Comparison of ENCODE assay signal across 8 cellular contexts in genomic region chr16:14070877-14071575, GRCh38. TPM values are rescaled to one million over a fixed set of nuclear protein-coding genes. Genes with fewer than 3 reads are reported as not detected.
A peak's percentile ranks its signal among the peaks of the same experiment; 100 is the strongest.
DNase-seq lines count a peak whose midpoint lies in the region; ATAC-seq lines count a peak whose summit lies in the region.

TSS of gene MRTFB (plus strand) at chr16:14071319. CDS start at chr16:14140607, 69,288 bp downstream.

- DNase-seq in NCI-H345 treated with DMSO at 0.1 percent for 48 hours (lab: John Stamatoyannopoulos, UW; ENCODE audit: unreplicated experiment): peak; percentile 77
- DNase-seq in activated CD4-positive, alpha-beta T cell treated with anti-CD3 and anti-CD28 coated beads, Interleukin-2, amount 10 ng/mL, durations not matched to agents 7 days and 5 days: peak; percentile 79
- peak; percentile 62 for DNase-seq in cortex of kidney (lab: John Stamatoyannopoulos, UW)
- DNase-seq in left lobe of liver (ENCODE audit: low spot score): peak; percentile 90
- peak; percentile 67 for DNase-seq in stimulated activated CD4-positive, alpha-beta T cell treated with anti-CD3 and anti-CD28 coated beads, Interleukin-2, amount 100 ng/mL, for 4 hours (ENCODE audit: low read depth)

- H3K4me3 ChIP-seq in ACC112 (ENCODE audit: low read depth, low read length): peak within 1 kb of the TSS; percentile 94

- H3K79me2 ChIP-seq in ACC112 (ENCODE audit: control insufficient read depth, insufficient read depth, low read length, unreplicated experiment): peaks cover 20% of the 10 kb centered on the region

- H3K27ac Mint-ChIP-seq in activated CD4-positive, alpha-beta T cell treated with anti-CD3 and anti-CD28 coated beads, Interleukin-2, amount 10 ng/mL, durations not matched to agents 7 days and 5 days: peak within 1 kb of the TSS; percentile 89

- peak within 1 kb of the TSS; percentile 30; the same call in 1 of the 2 replicates for H3K27ac ChIP-seq in ACC112 (ENCODE audit: low read depth, low read length)

- no peaks in the 10 kb centered on the region for H3K9me3 Mint-ChIP-seq in activated CD4-positive, alpha-beta T cell treated with anti-CD3 and anti-CD28 coated beads, Interleukin-2, amount 10 ng/mL, durations not matched to agents 7 days and 5 days

- peaks cover 4% of the 10 kb centered on the region for H3K36me3 Mint-ChIP-seq in activated CD4-positive, alpha-beta T cell treated with anti-CD3 and anti-CD28 coated beads, Interleukin-2, amount 10 ng/mL, durations not matched to agents 7 days and 5 days (ENCODE audit: low read depth)

- no peaks in the 10 kb centered on the region for H3K36me3 ChIP-seq in ACC112 (ENCODE audit: insufficient read depth, low read length)

- H3K4me1 Mint-ChIP-seq in activated CD4-positive, alpha-beta T cell treated with anti-CD3 and anti-CD28 coated beads, Interleukin-2, amount 10 ng/mL, durations not matched to agents 7 days and 5 days: peaks cover 19% of the 10 kb centered on the region

- H3K27me3 Mint-ChIP-seq in activated CD4-positive, alpha-beta T cell treated with anti-CD3 and anti-CD28 coated beads, Interleukin-2, amount 10 ng/mL, durations not matched to agents 7 days and 5 days: no peaks in the 10 kb centered on the region

- ATAC-seq in GM18867 (IDR thresholded peaks at IDR 0.05; ENCODE audit: unreplicated experiment) (peak; percentile 87), HG03095 (IDR thresholded peaks at IDR 0.05; ENCODE audit: unreplicated experiment) (peak; percentile 88), left lobe of liver (peak; percentile 88)

- H2AFZ ChIP-seq in ACC112 (ENCODE audit: low read length, unreplicated experiment): peak within 1 kb of the TSS; percentile 97

- POLR2A ChIA-PET in activated CD4-positive, alpha-beta T cell treated with anti-CD3 and anti-CD28 coated beads, Interleukin-2, amount 10 ng/mL, durations not matched to agents 7 days and 5 days (lab: Charles Lee): no interaction called here

- CTCF ChIA-PET in activated CD4-positive, alpha-beta T cell treated with anti-CD3 and anti-CD28 coated beads, Interleukin-2, amount 10 ng/mL, durations not matched to agents 7 days and 5 days (lab: Charles Lee): interaction anchor here (0.6 kb wide), 1 partner anchor 1025 kb away, joined by 3 read pairs; no protein-coding TSS in a partner anchor

- H3K4me1 ChIP-seq in ACC112 (ENCODE audit: control insufficient read depth, insufficient read depth, low read length, unreplicated experiment): peaks cover 7% of the 10 kb centered on the region

- H3K4me3 Mint-ChIP-seq in activated CD4-positive, alpha-beta T cell treated with anti-CD3 and anti-CD28 coated beads, Interleukin-2, amount 10 ng/mL, durations not matched to agents 7 days and 5 days: peak within 1 kb of the TSS; percentile 85

- no peaks in the 10 kb centered on the region for H3K27me3 ChIP-seq in ACC112 (ENCODE audit: insufficient read depth, low read length)

RNA-seq across cellular contexts. Expression of gene MRTFB, which starts in this region (rescaled TPM):
- total RNA-seq in activated CD4-positive, alpha-beta T cell treated with anti-CD3 and anti-CD28 coated beads, Interleukin-2, amount 10 ng/mL, durations not matched to agents 7 days and 5 days: 10 to 100 TPM; 17.7 to 21.2 TPM
- 18.5 TPM for total RNA-seq in left lobe of liver

Comparison
In these comparisons a context has a peak if more than half of its experiments do, and no peak if none do; other contexts are left out.
1. Peak in every context shown above with its lines: DNase-seq, ATAC-seq, H3K4me3 ChIP-seq and H3K27ac ChIP-seq.